ENCODE assay signal across 14 cellular contexts in the genomic region with DNA sequence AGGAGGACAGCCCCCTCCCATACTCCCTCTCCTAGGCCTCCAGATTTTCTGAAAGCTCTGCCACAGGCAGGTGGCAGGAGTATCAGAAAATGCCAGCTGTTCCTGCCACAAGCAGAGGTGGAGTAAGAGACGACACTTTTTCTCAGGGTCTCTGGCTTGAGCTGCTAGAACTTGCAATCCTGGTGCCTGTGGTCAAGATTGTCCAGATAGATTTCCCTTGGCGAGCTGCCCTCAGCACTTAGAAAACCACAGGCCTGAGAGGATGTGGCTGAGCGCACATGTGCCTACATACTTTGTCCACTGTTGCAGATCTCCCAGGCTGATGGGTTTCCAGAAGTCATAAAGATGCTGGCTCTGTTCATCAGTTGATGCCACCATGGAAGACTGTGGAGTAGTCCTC.
DNase-seq lines count a peak whose midpoint lies in the region; ATAC-seq and TF ChIP-seq lines count a peak whose summit lies in the region.
"Had no signal": no experiment of that assay in that cellular context is flagged by ENCODE, and none has a peak within 500 bp of the region (broad histone marks: within the 10 kb centered on the region; RNA-seq: fewer than 3 reads in every experiment).

No MANE protein-coding gene starts in this region.

- CTCF ChIA-PET in MCF 10A (lab: Yijun Ruan, JAX), result interaction anchor here (0.6 to 2.1 kb wide), 7 partner anchors 12 to 486 kb away, joined by 3 to 13 read pairs (median 4); no protein-coding TSS in a partner anchor
- CTCF ChIA-PET in CD8-positive, alpha-beta memory T cell (lab: Charles Lee), result no interaction called here

- no peaks in the 10 kb centered on the region for H3K36me3 ChIP-seq in MG63
- no peaks in the 10 kb centered on the region for H3K36me3 ChIP-seq in lung (ENCODE audit: control insufficient read depth in 2 of 2, insufficient read depth in 2 of 2, low read length in 2 of 2)
- no peaks in the 10 kb centered on the region for H3K36me3 ChIP-seq in CD8-positive, alpha-beta memory T cell (ENCODE audit: insufficient read depth, low read length)

- no peaks in the 10 kb centered on the region for H3K36me3 Mint-ChIP-seq in MCF 10A (ENCODE audit: insufficient read depth, unreplicated experiment)
- H3K36me3 Mint-ChIP-seq in CD8-positive, alpha-beta memory T cell, result no peaks in the 10 kb centered on the region

- DNase-seq in AG09319 (ENCODE audit: extremely low read depth, low read depth) (peak; percentile 84), MG63 (peak; percentile 57), MCF 10A (ENCODE audit: unreplicated experiment) (peak; percentile 76), lung (ENCODE audit: low spot score) (peak; percentile 55)
- DNase-seq in CD8-positive, alpha-beta memory T cell, result no peak
- DNase-seq in stimulated activated naive CD4-positive, alpha-beta T cell treated with Interleukin-2 at 50 U/mL for 16 hours (lab: John Stamatoyannopoulos, UW), result no peak
- DNase-seq: activated CD4-positive, alpha-beta T cell treated with anti-CD3 and anti-CD28 coated beads for 4 hours; activated effector memory CD4-positive, alpha-beta T cell treated with anti-CD3 and anti-CD28 coated beads, Interleukin-2, amount 50 U/mL, for 16 hours; H7; Karpas-422; testis had no signal

- no peaks in the 10 kb centered on the region for H3K27me3 Mint-ChIP-seq in MCF 10A (ENCODE audit: insufficient read depth, unreplicated experiment)
- H3K27me3 Mint-ChIP-seq in CD8-positive, alpha-beta memory T cell, result peaks cover 8 to 25% of the 10 kb centered on the region in 2 donors

- TF ChIP-seq CTCF in AG09319 (IDR thresholded peaks at IDR 0.05; ENCODE audit: low read depth, low read length) (no peak; the same call in 1 of the 2 replicates), MCF 10A (IDR thresholded peaks at IDR 0.05; ENCODE audit: unreplicated experiment) (no peak), lung (IDR thresholded peaks at IDR 0.05; ENCODE audit: control extremely low read depth, extremely low read depth) (no peak)

- no peaks in the 10 kb centered on the region for H3K9me3 Mint-ChIP-seq in MCF 10A (ENCODE audit: unreplicated experiment)
- peaks cover 0 to 2% (median 0%) of the 10 kb centered on the region in 5 donors for H3K9me3 Mint-ChIP-seq in CD8-positive, alpha-beta memory T cell

- intact Hi-C loops in MCF 10A (cut with micrococcal nuclease), result no loop called here

- no peak overlapping the region for H3K27ac ChIP-seq in lung (ENCODE audit: low read depth in 1 of 2, low read length in 1 of 2)
- no peak overlapping the region for H3K27ac ChIP-seq in CD8-positive, alpha-beta memory T cell (ENCODE audit: low read depth, low read length)
- H3K27ac ChIP-seq: C4-2B, testis had no signal

- peaks cover 0 to 1% of the 10 kb centered on the region in 2 donors for H3K4me1 ChIP-seq in lung (ENCODE audit: control insufficient read depth in 2 of 2, insufficient read depth in 2 of 2, low read length in 2 of 2)
- no peaks in the 10 kb centered on the region for H3K4me1 ChIP-seq in CD8-positive, alpha-beta memory T cell (ENCODE audit: insufficient read depth, low read length)
- H3K4me1 ChIP-seq: testis had no signal

- 40 to 48% methylated on average over 3 of the region's 3 CpGs for WGBS in lung, 2 donors

- no peak for ATAC-seq in lung (ENCODE audit: insufficient read depth, low FRiP score)
- ATAC-seq in HG03196 (IDR thresholded peaks at IDR 0.05; ENCODE audit: unreplicated experiment), result no peak
- ATAC-seq in HG03159 (IDR thresholded peaks at IDR 0.05; ENCODE audit: unreplicated experiment), result no peak

- H3K27me3 ChIP-seq in MG63, result no peaks in the 10 kb centered on the region
- H3K27me3 ChIP-seq in lung (ENCODE audit: control insufficient read depth, insufficient read depth), result no peaks in the 10 kb centered on the region
- no peaks in the 10 kb centered on the region for H3K27me3 ChIP-seq in CD8-positive, alpha-beta memory T cell (ENCODE audit: insufficient read depth, low read length, poor library complexity, severe bottlenecking)
- H3K27me3 ChIP-seq: testis had no signal

- POLR2A ChIA-PET in MCF 10A (lab: Yijun Ruan, JAX), result interaction anchor here (0.7 to 1.5 kb wide), 4 partner anchors 10 to 251 kb away, joined by 3 to 4 read pairs (median 4); no protein-coding TSS in a partner anchor
- POLR2A ChIA-PET in CD8-positive, alpha-beta memory T cell (lab: Charles Lee), result no interaction called here

- H3K9me3 ChIP-seq in MG63, result no peaks in the 10 kb centered on the region
- no peaks in the 10 kb centered on the region for H3K9me3 ChIP-seq in lung (ENCODE audit: control insufficient read depth in 2 of 2, insufficient read depth in 1 of 2, low read length in 1 of 2)
- H3K9me3 ChIP-seq in CD8-positive, alpha-beta memory T cell (ENCODE audit: low read length), result no peaks in the 10 kb centered on the region
- H3K9me3 ChIP-seq: testis had no signal

- H3K4me3 Mint-ChIP-seq in MCF 10A (ENCODE audit: unreplicated experiment), result no peak overlapping the region
- H3K4me3 Mint-ChIP-seq in CD8-positive, alpha-beta memory T cell, result no peak overlapping the region

- no TSS peak for BruUV-seq in MCF 10A (replicated peaks; lab: Mats Ljungman, UMichigan)

- no peak overlapping the region for H3K4me3 ChIP-seq in MG63
- no peak overlapping the region for H3K4me3 ChIP-seq in lung
- no peak overlapping the region for H3K4me3 ChIP-seq in CD8-positive, alpha-beta memory T cell (ENCODE audit: low read length)
- H3K4me3 ChIP-seq: testis had no signal

- peaks cover 10% of the 10 kb centered on the region for H3K4me1 Mint-ChIP-seq in MCF 10A (ENCODE audit: insufficient read depth, unreplicated experiment)
- H3K4me1 Mint-ChIP-seq in CD8-positive, alpha-beta memory T cell, result no peaks in the 10 kb centered on the region

- no peak overlapping the region for H3K27ac Mint-ChIP-seq in MCF 10A (ENCODE audit: low read depth, unreplicated experiment)
- no peak overlapping the region for H3K27ac Mint-ChIP-seq in CD8-positive, alpha-beta memory T cell

Comparison
In these comparisons a context has a peak if more than half of its experiments do, and no peak if none do; other contexts are left out.
1. DNase-seq: peak in AG09319 (single experiment), MG63 (single experiment), MCF 10A (single experiment) and lung (single experiment); none in CD8-positive, alpha-beta memory T cell (0 of 5) and stimulated activated naive CD4-positive, alpha-beta T cell treated with Interleukin-2 at 50 U/mL for 16 hours (single experiment).